ENCODE assay signal across 17 cellular contexts in genomic region chr7:131600578-131600977, GRCh38. TPM values are rescaled to one million over a fixed set of nuclear protein-coding genes. Genes with fewer than 3 reads are reported as not detected.
A peak's percentile ranks its signal among the peaks of the same experiment; 100 is the strongest.
DNase-seq lines count a peak whose midpoint lies in the region; ATAC-seq and TF ChIP-seq lines count a peak whose summit lies in the region.
"Had no signal": no experiment of that assay in that cellular context is flagged by ENCODE, and none has a peak within 500 bp of the region (broad histone marks: within the 10 kb centered on the region; RNA-seq: fewer than 3 reads in every experiment).

No MANE protein-coding gene starts in this region.

- no peaks in the 10 kb centered on the region for H3K36me3 Mint-ChIP-seq in H9 (ENCODE audit: insufficient read depth in 1 of 3, low read depth in 3 of 3)
- no peaks in the 10 kb centered on the region for H3K36me3 Mint-ChIP-seq in brain
- no peaks in the 10 kb centered on the region for H3K36me3 Mint-ChIP-seq in CD4-positive, alpha-beta memory T cell
- H3K36me3 Mint-ChIP-seq: naive thymus-derived CD8-positive, alpha-beta T cell had no signal

- H2BK12ac ChIP-seq in H9 (ENCODE audit: insufficient read length, low read depth, low read length), result no peak overlapping the region

- no peak overlapping the region for H3K27ac ChIP-seq in AG04450 (ENCODE audit: low read depth, low read length)
- H3K27ac ChIP-seq in H9 (ENCODE audit: insufficient read length, low read depth, low read length), result no peak overlapping the region
- no peak overlapping the region for H3K27ac ChIP-seq in CD4-positive, alpha-beta memory T cell (ENCODE audit: low read depth, low read length)
- H3K27ac ChIP-seq in A673 (ENCODE audit: low read depth, low read length, poor library complexity, severe bottlenecking), result no peak overlapping the region
- H3K27ac ChIP-seq: Peyer's patch had no signal

- 0 out of 2 replicates have a peak overlapping the region, but pooled peaks have one; percentile 59 for H3K14ac ChIP-seq in H9 (ENCODE audit: insufficient read depth, low read length)

- peaks cover 2% of the 10 kb centered on the region for H3K27me3 ChIP-seq in AG04450 (ENCODE audit: control insufficient read depth, insufficient read depth, low read length)
- no peaks in the 10 kb centered on the region for H3K27me3 ChIP-seq in H9 (ENCODE audit: insufficient read depth, low read length)
- no peaks in the 10 kb centered on the region for H3K27me3 ChIP-seq in CD4-positive, alpha-beta memory T cell (ENCODE audit: insufficient read depth, low read length)
- no peaks in the 10 kb centered on the region for H3K27me3 ChIP-seq in A673 (replicated peaks; ENCODE audit: insufficient read depth, low read depth, low read length, poor library complexity)
- H3K27me3 ChIP-seq: Peyer's patch had no signal

- no peak overlapping the region for H2BK20ac ChIP-seq in H9 (ENCODE audit: low read depth, low read length, poor library complexity, severe bottlenecking)

- BruUV-seq in A673 (replicated peaks; lab: Mats Ljungman, UMichigan), result no TSS peak

- H4K20me1 ChIP-seq in H9 (ENCODE audit: control insufficient read depth, insufficient read depth, insufficient read length), result no peaks in the 10 kb centered on the region

- H3K36me3 ChIP-seq in CD4-positive, alpha-beta memory T cell (ENCODE audit: insufficient read depth, low read length), result no peaks in the 10 kb centered on the region
- no peaks in the 10 kb centered on the region for H3K36me3 ChIP-seq in A673 (ENCODE audit: insufficient read depth, low read length, poor library complexity, severe bottlenecking)
- H3K36me3 ChIP-seq: Peyer's patch had no signal

- peaks cover 45 to 49% of the 10 kb centered on the region in 2 experiments for H3K4me1 Mint-ChIP-seq in H9
- H3K4me1 Mint-ChIP-seq in brain, result peaks cover 53% of the 10 kb centered on the region
- no peaks in the 10 kb centered on the region for H3K4me1 Mint-ChIP-seq in CD4-positive, alpha-beta memory T cell
- H3K4me1 Mint-ChIP-seq: naive thymus-derived CD8-positive, alpha-beta T cell had no signal

- peak; percentile 24 for DNase-seq in AG04450 (ENCODE audit: low read depth, low spot score)
- no peak for DNase-seq in H9
- peak; percentile 37 for DNase-seq in iris pigment epithelial cell (ENCODE audit: low read depth)
- no peak for DNase-seq in D341Med (ENCODE audit: low spot score)
- no peak for DNase-seq in CD4-positive, alpha-beta memory T cell
- no peak for DNase-seq in A673 (ENCODE audit: low spot score)
- DNase-seq: activated CD4-positive, alpha-beta T cell treated with anti-CD3 and anti-CD28 coated beads, Interleukin-2, amount 50 U/mL, for 1 hour; activated naive CD4-positive, alpha-beta T cell treated with anti-CD3 and anti-CD28 coated beads, Interleukin-2, amount 50 U/mL, for 16 hours; effector memory CD8-positive, alpha-beta T cell; NCI-H1105 treated with DMSO at 0.1 percent for 48 hours; NCI-H2171; Peyer's patch; right cardiac atrium; stimulated activated CD4-positive, alpha-beta T cell treated with anti-CD3 and anti-CD28 coated beads, Interleukin-1b, Interleukin-23, amount 100 ng/mL, for 48 hours had no signal

- TF ChIP-seq CTCF in AG04450 (IDR thresholded peaks at IDR 0.05; ENCODE audit: low read depth, low read length), result no peak
- no peak for TF ChIP-seq CTCF in H9 (conservative IDR thresholded peaks at IDR 0.05)
- no peak for TF ChIP-seq CTCF in brain (conservative IDR thresholded peaks at IDR 0.05)
- no peak for TF ChIP-seq CTCF in A673 (conservative IDR thresholded peaks at IDR 0.05; ENCODE audit: low read depth, low read length)

- H3K4me3 Mint-ChIP-seq in H9, result no peak overlapping the region
- H3K4me3 Mint-ChIP-seq in brain, result peak overlapping the region in 3 of 5 experiments; percentile 42 to 50 (median 43)
- H3K4me3 Mint-ChIP-seq in CD4-positive, alpha-beta memory T cell, result no peak overlapping the region
- H3K4me3 Mint-ChIP-seq: effector memory CD8-positive, alpha-beta T cell; naive thymus-derived CD8-positive, alpha-beta T cell had no signal

- no peak overlapping the region for H3K9ac ChIP-seq in H9 (ENCODE audit: extremely low read depth, insufficient read length, low read length)

- intact Hi-C loops in CD4-positive, alpha-beta memory T cell (cut with micrococcal nuclease), result no loop called here
- intact Hi-C loops in A673 (cut with micrococcal nuclease; ENCODE audit: unreplicated experiment), result no loop called here

- no peaks in the 10 kb centered on the region for H3K79me1 ChIP-seq in H9 (ENCODE audit: insufficient read depth, low read depth, low read length, poor library complexity, severe bottlenecking)

- H3K9me3 Mint-ChIP-seq in H9 (no peaks in the 10 kb centered on the region; a peak in 1 of 5 replicates), brain (no peaks in the 10 kb centered on the region)
- no peaks in the 10 kb centered on the region for H3K9me3 Mint-ChIP-seq in CD4-positive, alpha-beta memory T cell
- H3K9me3 Mint-ChIP-seq: effector memory CD8-positive, alpha-beta T cell; naive thymus-derived CD8-positive, alpha-beta T cell had no signal

- H3K4ac ChIP-seq in H9 (ENCODE audit: low read depth, low read length), result no peak overlapping the region

- H4K5ac ChIP-seq in H9 (ENCODE audit: insufficient read length, low read depth, low read length), result no peak overlapping the region

- no peaks in the 10 kb centered on the region for H3K27me3 Mint-ChIP-seq in H9 (ENCODE audit: low read depth)
- H3K27me3 Mint-ChIP-seq in brain, result peaks cover 9% of the 10 kb centered on the region
- H3K27me3 Mint-ChIP-seq in CD4-positive, alpha-beta memory T cell, result peaks cover 7 to 8% of the 10 kb centered on the region in 2 donors

- H2BK120ac ChIP-seq in H9 (ENCODE audit: low read depth, low read length, poor library complexity, severe bottlenecking), result no peak overlapping the region

- H3K18ac ChIP-seq in H9 (ENCODE audit: insufficient read length, low read depth, low read length), result peak overlapping the region; percentile 35

- no peak for ATAC-seq in HG03378 (IDR thresholded peaks at IDR 0.05; ENCODE audit: unreplicated experiment)
- ATAC-seq: effector memory CD8-positive, alpha-beta T cell; naive thymus-derived CD8-positive, alpha-beta T cell had no signal

- H3T11ph ChIP-seq in H9 (ENCODE audit: low read length), result no peak overlapping the region

- CTCF ChIA-PET in AG04450 (lab: Charles Lee), result no interaction called here
- CTCF ChIA-PET in CD4-positive, alpha-beta memory T cell (lab: Charles Lee; ENCODE audit: partially characterized antibody), result no interaction called here
- CTCF ChIA-PET in A673 (lab: Charles Lee), result no interaction called here

- H2AFZ ChIP-seq in H9 (ENCODE audit: low read length), result no peak overlapping the region

- no peak overlapping the region for H2BK5ac ChIP-seq in H9 (ENCODE audit: insufficient read length, low read length)

- H4K91ac ChIP-seq in H9 (ENCODE audit: insufficient read length, low read depth, low read length), result no peak overlapping the region

- H4K8ac ChIP-seq in H9 (replicated peaks; ENCODE audit: insufficient read length, low read depth, low read length), result no peak overlapping the region

- no CpG with 5 or more reads among the region's 4 CpGs for WGBS in H9 (ENCODE audit: extremely low coverage, insufficient read length, low lambda C conversion rate)

- no peaks in the 10 kb centered on the region for H3K9me3 ChIP-seq in AG04450 (ENCODE audit: control insufficient read depth, insufficient read depth, low read length)
- H3K9me3 ChIP-seq in H9 (ENCODE audit: control insufficient read depth, low read depth, low read length), result no peaks in the 10 kb centered on the region
- no peaks in the 10 kb centered on the region for H3K9me3 ChIP-seq in CD4-positive, alpha-beta memory T cell (ENCODE audit: control insufficient read depth in 1 of 2, low read length in 2 of 2)
- no peaks in the 10 kb centered on the region for H3K9me3 ChIP-seq in A673 (ENCODE audit: low read depth, low read length, poor library complexity, severe bottlenecking)
- H3K9me3 ChIP-seq: Peyer's patch had no signal

- peak overlapping the region; percentile 35 to 76 (median 71); a peak in 4 of 7 replicates for H3K27ac Mint-ChIP-seq in H9
- H3K27ac Mint-ChIP-seq in brain, result peak overlapping the region; percentile 72 to 98 (median 89)
- H3K27ac Mint-ChIP-seq in CD4-positive, alpha-beta memory T cell, result no peak overlapping the region
- H3K27ac Mint-ChIP-seq: effector memory CD8-positive, alpha-beta T cell; naive thymus-derived CD8-positive, alpha-beta T cell had no signal

- no peak overlapping the region for H3K56ac ChIP-seq in H9 (ENCODE audit: insufficient read length, low read depth, low read length)

- H3K4me1 ChIP-seq in H9 (ENCODE audit: insufficient read depth, low read length) (peaks cover 11% of the 10 kb centered on the region; the same call in 1 of the 2 replicates), A673 (ENCODE audit: insufficient read depth, low read length, poor library complexity, severe bottlenecking) (peaks cover 5% of the 10 kb centered on the region)
- no peaks in the 10 kb centered on the region for H3K4me1 ChIP-seq in CD4-positive, alpha-beta memory T cell (ENCODE audit: insufficient read depth, low read length)
- H3K4me1 ChIP-seq: Peyer's patch had no signal

- no peak overlapping the region for H3K4me2 ChIP-seq in H9 (ENCODE audit: insufficient read depth, insufficient read length, low read length)

- peaks cover 6% of the 10 kb centered on the region for H3K23me2 ChIP-seq in H9 (ENCODE audit: insufficient read length, low read depth, low read length, poor library complexity, severe bottlenecking)

- peak overlapping the region; percentile 23 for H2AK5ac ChIP-seq in H9 (ENCODE audit: insufficient read length, low read length)

- H2BK15ac ChIP-seq in H9 (ENCODE audit: low read depth, low read length), result no peak overlapping the region

- no peak overlapping the region for H3K23ac ChIP-seq in H9 (ENCODE audit: insufficient read length, low read depth, low read length)

- POLR2A ChIA-PET in AG04450 (lab: Yijun Ruan, JAX), result no interaction called here
- POLR2A ChIA-PET in CD4-positive, alpha-beta memory T cell (lab: Charles Lee; ENCODE audit: partially characterized antibody), result no interaction called here
- POLR2A ChIA-PET in A673 (lab: Charles Lee; ENCODE audit: low non-redundant PET), result no interaction called here

- no peaks in the 10 kb centered on the region for H3K79me2 ChIP-seq in H9 (ENCODE audit: insufficient read depth, low read length)

- H3K4me3 ChIP-seq in AG04450 (ENCODE audit: low read depth, low read length), result no peak overlapping the region
- no peak overlapping the region for H3K4me3 ChIP-seq in CD4-positive, alpha-beta memory T cell (ENCODE audit: low read length in 2 of 2)
- H3K4me3 ChIP-seq in A673 (ENCODE audit: low read depth, low read length, poor library complexity, severe bottlenecking), result no peak overlapping the region
- H3K4me3 ChIP-seq: Peyer's patch had no signal

RNA-seq across cellular contexts. Expression of gene PODXL, which starts 44.1 kb away (rescaled TPM):
- 0.79 and 0.92 TPM in 2 replicates for polyA plus RNA-seq in AG04450 (2011; rRNA removed)
- polyA minus RNA-seq in AG04450 (2011; rRNA and poly(A)+ RNA removed), result 1.2 and 1.5 TPM in 2 replicates
- total RNA-seq in H9 (2021), result 727 and 732 TPM in 2 replicates
- polyA plus RNA-seq in brain (ENCODE audit: insufficient read depth, low read depth, low replicate concordance), result 39.8 TPM
- total RNA-seq in CD4-positive, alpha-beta memory T cell, result 1 to 10 TPM; 1.1 to 1.3 TPM
- polyA plus RNA-seq in CD4-positive, alpha-beta memory T cell, result 1 to 10 TPM in 1 of 2 donors, under 1 TPM in 1; 0.47 to 1.2 TPM
- total RNA-seq in A673 (2021), result 22.1 and 22.6 TPM in 2 replicates

Comparison
In these comparisons a context has a peak if more than half of its experiments do, and no peak if none do; other contexts are left out.
1. DNase-seq: peak in AG04450 (single experiment) and iris pigment epithelial cell (single experiment); none in H9 (single experiment), D341Med (single experiment), CD4-positive, alpha-beta memory T cell (0 of 5) and A673 (single experiment).
2. H3K27ac Mint-ChIP-seq: peak in H9 (3 of 3) and brain (5 of 5); none in CD4-positive, alpha-beta memory T cell (0 of 7).
3. H3K4me3 Mint-ChIP-seq: peak in brain (3 of 5); none in H9 (0 of 2) and CD4-positive, alpha-beta memory T cell (0 of 8).
4. RNA of gene PODXL, which starts 44.1 kb away (total RNA-seq): 727 to 732 TPM in H9; 22.1 to 22.6 TPM in A673 and 1.1 to 1.3 TPM in CD4-positive, alpha-beta memory T cell; every median in the first group is over 10 times any median in the second.